In genomic region chr4:740011-740410, GRCh38 we compare ENCODE assay signal across 24 cellular contexts. TPM values are rescaled to one million over a fixed set of nuclear protein-coding genes. Genes with fewer than 3 reads are reported as not detected.
DNase-seq lines count a peak whose midpoint lies in the region; ATAC-seq and TF ChIP-seq lines count a peak whose summit lies in the region.
"Had no signal": no experiment of that assay in that cellular context is flagged by ENCODE, and none has a peak within 500 bp of the region (broad histone marks: within the 10 kb centered on the region; RNA-seq: fewer than 3 reads in every experiment).

No MANE protein-coding gene starts in this region.

- H4K20me1 ChIP-seq in osteoblast (ENCODE audit: insufficient read depth, low read length), result peaks cover 34% of the 10 kb centered on the region

- DNase-seq in RWPE1 (ENCODE audit: low spot score) (no peak), osteoblast (ENCODE audit: insufficient read length, low spot score, missing footprints) (peak; percentile 73), NCI-H82 treated with DMSO at 0.1 percent for 48 hours (lab: John Stamatoyannopoulos, UW; ENCODE audit: unreplicated experiment) (no peak), NCI-H1048 (lab: John Stamatoyannopoulos, UW) (no peak)
- DNase-seq: 8988T; ACHN; BE2C; C1 segment of cervical spinal cord; CD4-positive, alpha-beta memory T cell; CD4-positive, CD25-positive, alpha-beta regulatory T cell; CD8-positive, alpha-beta memory T cell; COR-L47; DMS 273 treated with DMSO at 0.1 percent for 48 hours; DMS153; DMS53; DMS79; DND-41; EL; GDM1 had no signal

- H3K4me1 ChIP-seq in osteoblast (ENCODE audit: insufficient read depth, low read length), result peaks cover 8% of the 10 kb centered on the region
- H3K4me1 ChIP-seq: BE2C had no signal

- no peaks in the 10 kb centered on the region for H3K79me2 ChIP-seq in osteoblast (ENCODE audit: insufficient read depth, low read length)

- H3K27me3 ChIP-seq in osteoblast (ENCODE audit: insufficient read depth, low read length), result no peaks in the 10 kb centered on the region
- H3K27me3 ChIP-seq: BE2C, BLaER1 had no signal

- H3K9me3 ChIP-seq in osteoblast (ENCODE audit: low read depth, low read length), result no peaks in the 10 kb centered on the region
- H3K9me3 ChIP-seq: BE2C, BLaER1 had no signal

- CTCF ChIA-PET in RWPE1 (lab: Yijun Ruan, JAX), result no interaction called here

- TF ChIP-seq CTCF in RWPE1 (conservative IDR thresholded peaks at IDR 0.05; ENCODE audit: low read depth), result no peak
- no peak for TF ChIP-seq CTCF in osteoblast (IDR thresholded peaks at IDR 0.05; ENCODE audit: extremely low read depth, low read depth, low read length)

- H3K27ac ChIP-seq in RWPE1, result peak overlapping the region; percentile 6; the same call in 1 of the 2 replicates
- H3K27ac ChIP-seq in osteoblast (ENCODE audit: low read depth, low read length), result no peak overlapping the region
- H3K27ac ChIP-seq: BLaER1 had no signal

- H3K4me3 ChIP-seq in osteoblast (ENCODE audit: insufficient read depth, low read length), result no peak overlapping the region
- H3K4me3 ChIP-seq: BLaER1, GM12878 had no signal

- no peak overlapping the region for H2AFZ ChIP-seq in osteoblast (ENCODE audit: low read length)

- H3K36me3 ChIP-seq in osteoblast (ENCODE audit: insufficient read depth, low read length), result peaks cover 42% of the 10 kb centered on the region

- POLR2A ChIA-PET in RWPE1 (lab: Yijun Ruan, JAX; ENCODE audit: low non-redundant PET), result no interaction called here

- H3K4me2 ChIP-seq in osteoblast (ENCODE audit: insufficient read depth, low read length), result no peak overlapping the region
- H3K4me2 ChIP-seq: BLaER1 had no signal

- ATAC-seq in GM19455 (IDR thresholded peaks at IDR 0.05; ENCODE audit: unreplicated experiment), result no peak
- ATAC-seq: GM12878 had no signal

RNA-seq across cellular contexts. Expression of gene PCGF3, which starts 34.4 kb away (rescaled TPM):
- 32.7 and 43.1 TPM in 2 replicates for total RNA-seq in osteoblast

RNA-seq across cellular contexts. Expression of gene SLC49A3, which starts 51.1 kb away (rescaled TPM):
- total RNA-seq in osteoblast, result 11.6 and 13.6 TPM in 2 replicates
- total RNA-seq: Daoy, G401 had no signal
